ENCODE assay signal across 8 cellular contexts in genomic region chr2:38376683-38377500, GRCh38. TPM values are rescaled to one million over a fixed set of nuclear protein-coding genes. Genes with fewer than 3 reads are reported as not detected.
DNase-seq lines count a peak whose midpoint lies in the region; ATAC-seq and TF ChIP-seq lines count a peak whose summit lies in the region.

ATL2 (minus strand) TSS chr2:38377273; CDS start chr2:38377260, 13 bp downstream.

- peak; percentile 88 for ATAC-seq in GM21528 (IDR thresholded peaks at IDR 0.05; ENCODE audit: low FRiP score, unreplicated experiment)

- peak; percentile 89 for DNase-seq in DMS114 treated with DMSO at 0.1 percent for 48 hours (lab: John Stamatoyannopoulos, UW; ENCODE audit: unreplicated experiment)
- peak; percentile 96 for DNase-seq in OCI-M1 (lab: John Stamatoyannopoulos, UW)
- DNase-seq in activated T-cell treated with anti-CD3 and anti-CD28 coated beads for 4 hours: peak; percentile 86
- DNase-seq in epithelial cell of proximal tubule (ENCODE audit: low read depth): no peak
- peak; percentile 93 for DNase-seq in stimulated activated CD8-positive, alpha-beta memory T cell treated with anti-CD3 and anti-CD28 coated beads, Interleukin-4, amount 100 ng/mL, for 48 hours

- no peaks in the 10 kb centered on the region for H3K27me3 ChIP-seq in mucosa of rectum (ENCODE audit: control insufficient read depth in 2 of 2, insufficient read depth in 2 of 2, low read length in 2 of 2)

- H3K9me3 Mint-ChIP-seq in IgD-negative memory B cell: no peaks in the 10 kb centered on the region

- H3K27me3 Mint-ChIP-seq in IgD-negative memory B cell: peaks cover 1% of the 10 kb centered on the region

- H3K27ac ChIP-seq in mucosa of rectum (ENCODE audit: low read depth in 2 of 2, low read length in 2 of 2): peak within 1 kb of the TSS; percentile 97 to 98

- peak within 1 kb of the TSS; percentile 83 for H3K4me3 ChIP-seq in epithelial cell of proximal tubule (ENCODE audit: low read depth, low read length)
- H3K4me3 ChIP-seq in mucosa of rectum (ENCODE audit: low read length in 2 of 2): peak within 1 kb of the TSS; percentile 87 to 94

- H3K36me3 Mint-ChIP-seq in IgD-negative memory B cell: no peaks in the 10 kb centered on the region

- peak within 1 kb of the TSS; percentile 93 to 99 (median 98) for H3K4me3 Mint-ChIP-seq in IgD-negative memory B cell

- H3K9me3 ChIP-seq in mucosa of rectum (ENCODE audit: control insufficient read depth in 2 of 2, low read length in 2 of 2): no peaks in the 10 kb centered on the region

- H3K9ac ChIP-seq in mucosa of rectum (ENCODE audit: low read depth in 1 of 2, low read length in 2 of 2): peak within 1 kb of the TSS; percentile 91 to 97

- peaks cover 28 to 46% (median 38%) of the 10 kb centered on the region in 3 donors for H3K4me1 Mint-ChIP-seq in IgD-negative memory B cell

- no peaks in the 10 kb centered on the region for H3K36me3 ChIP-seq in mucosa of rectum (ENCODE audit: control insufficient read depth in 2 of 2, insufficient read depth in 2 of 2, low read length in 2 of 2)

- no peak for TF ChIP-seq CTCF in epithelial cell of proximal tubule (conservative IDR thresholded peaks at IDR 0.05; ENCODE audit: low read depth, low read length)

- H3K27ac Mint-ChIP-seq in IgD-negative memory B cell: peak within 1 kb of the TSS; percentile 94 to 96 (median 94)

- H3K4me1 ChIP-seq in mucosa of rectum (ENCODE audit: control insufficient read depth in 2 of 2, insufficient read depth in 2 of 2, low read length in 2 of 2): peaks cover 9 to 13% of the 10 kb centered on the region in 2 donors

RNA-seq across cellular contexts. Expression of gene ATL2, which starts in this region (rescaled TPM):
- polyA plus RNA-seq in IgD-negative memory B cell: 24.6 TPM
- total RNA-seq in epithelial cell of proximal tubule: 77.5 and 79.2 TPM in 2 replicates
